8 cellular contexts compared by ENCODE assay signal in the genomic region with DNA sequence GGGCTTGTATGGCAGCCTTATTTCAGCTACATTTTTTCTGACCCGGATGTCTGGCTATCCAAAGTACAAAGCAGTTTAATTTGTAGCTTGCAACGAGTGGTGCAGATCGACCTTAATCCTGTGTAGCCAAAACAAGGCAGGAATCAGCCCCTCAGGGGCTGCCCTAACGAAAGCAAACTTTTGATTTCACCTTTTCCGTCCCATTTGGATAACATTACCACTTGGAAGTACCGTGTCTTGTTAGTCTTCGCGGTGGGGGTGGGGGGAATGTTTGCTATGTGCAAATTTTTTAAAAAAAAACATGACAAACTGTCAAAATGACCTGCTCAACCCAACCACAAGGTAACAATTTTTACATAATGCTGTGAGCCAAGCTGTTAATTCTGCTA. TPM values are rescaled to one million over a fixed set of nuclear protein-coding genes. Genes with fewer than 3 reads are reported as not detected.
DNase-seq lines count a peak whose midpoint lies in the region; ATAC-seq and TF ChIP-seq lines count a peak whose summit lies in the region.

No MANE protein-coding gene starts in this region.

- intact Hi-C loops in sigmoid colon (cut with DNase I) (loop anchor here (2.0 to 10.0 kb wide), 3 partner anchors 52 to 858 kb away; partner anchors contain the start of genes ADH5 and LAMTOR3), sciatic nerve (cut with DNase I) (loop anchor here (10.0 kb wide), 1 partner anchor 52 kb away; the partner anchor contains the start of gene LAMTOR3)

- no peaks in the 10 kb centered on the region for H3K27me3 ChIP-seq in SJSA1 (replicated peaks)
- no peaks in the 10 kb centered on the region for H3K27me3 ChIP-seq in sigmoid colon

- H3K4me3 ChIP-seq in GM12865 (ENCODE audit: low read depth, low read length) = peak overlapping the region; percentile 83
- H3K4me3 ChIP-seq in SJSA1 = peak overlapping the region; percentile 66
- H3K4me3 ChIP-seq in fibroblast of mammary gland (ENCODE audit: control insufficient read depth, low read depth, low read length) = peak overlapping the region; percentile 53
- peak overlapping the region; percentile 85 to 94 (median 91) for H3K4me3 ChIP-seq in sigmoid colon

- H3K4me1 ChIP-seq in SJSA1 (replicated peaks) (peaks cover 34% of the 10 kb centered on the region), sigmoid colon (peaks cover 0 to 65% (median 53%) of the 10 kb centered on the region in 4 donors)

- TF ChIP-seq CTCF in GM12865 (IDR thresholded peaks at IDR 0.05; ENCODE audit: insufficient read depth, low read depth, low read length, missing control alignments) (no peak), fibroblast of mammary gland (conservative IDR thresholded peaks at IDR 0.05; ENCODE audit: control insufficient read depth, insufficient read depth, low read depth, low read length) (no peak), sigmoid colon (IDR thresholded peaks at IDR 0.05) (no peak)

- DNase-seq in GM12865 (ENCODE audit: low read depth) (no peak), SJSA1 (ENCODE audit: low read depth in 1 of 2, low spot score in 2 of 2) (no peak), fibroblast of mammary gland (ENCODE audit: low read depth) (no peak), sigmoid colon (no peak), sciatic nerve (ENCODE audit: low spot score) (no peak), NCI-H1105 treated with DMSO at 0.1 percent for 48 hours (lab: John Stamatoyannopoulos, UW) (no peak), GM03348 (ENCODE audit: low spot score) (no peak)
- DNase-seq in stimulated activated CD8-positive, alpha-beta memory T cell treated with anti-CD3 and anti-CD28 coated beads, Interleukin-4, amount 100 ng/mL, for 48 hours = no peak

- TF ChIP-seq POLR2A in sigmoid colon (IDR thresholded peaks at IDR 0.05) = no peak

- TF ChIP-seq EP300 in sigmoid colon (IDR thresholded peaks at IDR 0.05) = no peak

- no peak for ATAC-seq in sciatic nerve

- no peaks in the 10 kb centered on the region for H3K9me3 ChIP-seq in SJSA1 (replicated peaks)
- no peaks in the 10 kb centered on the region for H3K9me3 ChIP-seq in sigmoid colon

- peak overlapping the region; percentile 49 for H3K27ac ChIP-seq in SJSA1
- peak overlapping the region; percentile 92 to 99 (median 96) for H3K27ac ChIP-seq in sigmoid colon

- WGBS in sigmoid colon, 2 donors = 14 to 28% methylated on average over 8 of the region's 8 CpGs

- peaks cover 47% of the 10 kb centered on the region for H3K36me3 ChIP-seq in SJSA1
- no peaks in the 10 kb centered on the region for H3K36me3 ChIP-seq in sigmoid colon

RNA-seq across cellular contexts. Expression of gene DNAJB14, which starts 0.8 kb away (rescaled TPM):
- total RNA-seq in SJSA1 (2014; rRNA removed; shearing (Covaris generic)) = 34.0 and 38.9 TPM in 2 replicates
- 10 to 100 TPM; 31.4 to 53.9 (median 41.0) TPM for total RNA-seq in sigmoid colon
- 10 to 100 TPM in 2 of 3 donors, 1 to 10 TPM in 1; 9.0 to 19.1 (median 10.2) TPM for polyA plus RNA-seq in sigmoid colon
- 52.9 TPM for total RNA-seq in sciatic nerve

RNA-seq across cellular contexts. Expression of gene H2AZ1, which starts 2.9 kb away (rescaled TPM):
- total RNA-seq in SJSA1 (2014; rRNA removed; shearing (Covaris generic)) = 984 and 1,007 TPM in 2 replicates
- total RNA-seq in sigmoid colon (100 to 1,000 TPM; 236 to 621 (median 353) TPM), sciatic nerve (83.2 TPM)
- polyA plus RNA-seq in sigmoid colon = 100 to 1,000 TPM; 175 to 543 (median 421) TPM

RNA-seq across cellular contexts. Expression of gene LAMTOR3, which starts 53.0 kb away (rescaled TPM):
- 25.0 and 62.4 TPM in 2 replicates for total RNA-seq in SJSA1 (2014; rRNA removed; shearing (Covaris generic))
- 10 to 100 TPM; 36.6 to 77.2 (median 62.2) TPM for total RNA-seq in sigmoid colon
- polyA plus RNA-seq in sigmoid colon = 100 to 1,000 TPM in 2 of 3 donors, 10 to 100 TPM in 1; 54.6 to 201 (median 108) TPM
- total RNA-seq in sciatic nerve = 34.1 TPM
